ENCODE assay signal across 18 cellular contexts in the genomic region with DNA sequence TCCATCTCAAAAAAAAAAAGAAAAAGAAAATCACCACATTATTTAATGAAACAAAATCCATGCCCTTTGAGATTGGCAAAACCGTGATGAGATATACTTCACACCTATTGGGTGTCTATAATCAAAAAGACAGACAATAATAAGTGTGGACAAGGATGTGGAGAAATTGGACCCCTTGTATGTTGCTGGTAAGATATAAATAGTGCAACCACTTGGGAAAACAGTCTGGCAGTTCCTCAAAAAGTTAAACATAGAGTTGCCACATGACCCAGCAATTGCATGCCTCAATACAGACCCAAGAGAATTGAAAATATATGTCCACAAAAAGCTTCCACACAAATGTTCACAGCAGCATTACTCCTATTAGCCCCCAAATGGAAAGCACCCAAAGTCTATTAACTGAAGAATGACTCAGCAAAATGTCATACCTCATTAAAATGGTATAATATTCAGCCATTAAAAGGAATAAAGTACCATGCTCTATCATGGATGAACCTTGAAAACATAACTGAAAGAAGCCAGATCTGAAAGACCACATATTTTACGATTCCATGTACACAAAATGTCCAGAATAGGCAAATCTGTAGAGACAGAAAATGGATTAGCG. TPM values are rescaled to one million over a fixed set of nuclear protein-coding genes. Genes with fewer than 3 reads are reported as not detected.
DNase-seq lines count a peak whose midpoint lies in the region; ATAC-seq, FAIRE-seq and TF ChIP-seq lines count a peak whose summit lies in the region.
"Had no signal": no experiment of that assay in that cellular context is flagged by ENCODE, and none has a peak within 500 bp of the region (broad histone marks: within the 10 kb centered on the region; RNA-seq: fewer than 3 reads in every experiment).

No MANE protein-coding gene starts in this region.

- H3K4me2 ChIP-seq in A549 (no peak overlapping the region), KMS-11 (no peak overlapping the region)

- H3K27me3 Mint-ChIP-seq in chondrocyte (ENCODE audit: low read depth) = no peaks in the 10 kb centered on the region

- ATAC-seq in A549 (no peak), gastrocnemius medialis (peak in 1 of 2 donors; percentile 41), GM18511 (IDR thresholded peaks at IDR 0.05; ENCODE audit: unreplicated experiment) (no peak), GM21360 (IDR thresholded peaks at IDR 0.05; ENCODE audit: unreplicated experiment) (no peak), GM18909 (IDR thresholded peaks at IDR 0.05; ENCODE audit: poor library complexity, unreplicated experiment) (no peak)

- no peak for TF ChIP-seq EP300 in A549 (IDR thresholded peaks at IDR 0.05)

- H3K36me3 Mint-ChIP-seq in chondrocyte (ENCODE audit: low read depth) = peaks cover 18% of the 10 kb centered on the region
- H3K36me3 Mint-ChIP-seq: CD4-positive, alpha-beta memory T cell had no signal

- 0 out of 3 replicates have a peak, but pooled peaks cover 4% of the 10 kb centered on the region for H3K9me3 ChIP-seq in A549
- H3K9me3 ChIP-seq in gastrocnemius medialis = no peaks in the 10 kb centered on the region
- H3K9me3 ChIP-seq: SJCRH30 had no signal

- H3K79me2 ChIP-seq in KMS-11 (ENCODE audit: insufficient read depth, low read depth) = no peaks in the 10 kb centered on the region

- H3K4me1 Mint-ChIP-seq in chondrocyte (ENCODE audit: low read depth) = peaks cover 56% of the 10 kb centered on the region

- no peak for TF ChIP-seq RAD21 in A549 (conservative IDR thresholded peaks at IDR 0.05 in 1 of 2, IDR thresholded peaks at IDR 0.05 in 1 of 2)

- peak overlapping the region; percentile 24 for H3K27ac Mint-ChIP-seq in chondrocyte (ENCODE audit: unreplicated experiment)
- H3K27ac Mint-ChIP-seq: CD4-positive, alpha-beta memory T cell had no signal

- H2AFZ ChIP-seq in KMS-11 (ENCODE audit: low read depth) = peak overlapping the region; percentile 10; the same call in 1 of the 2 replicates

- H3K9ac ChIP-seq in KMS-11 = no peak overlapping the region

- FAIRE-seq in A549 (lab: Jason Lieb, UNC) = no peak
- FAIRE-seq: G401.6 had no signal

- 85% methylated on average over 3 of the region's 3 CpGs for WGBS in A549 (ENCODE audit: missing lambda C conversion rate)

- H3K27me3 ChIP-seq in KMS-11 (ENCODE audit: insufficient read depth, low read depth) (no peaks in the 10 kb centered on the region), gastrocnemius medialis (no peaks in the 10 kb centered on the region)
- H3K27me3 ChIP-seq: SJCRH30 had no signal

- peak overlapping the region; percentile 15 to 52; a peak in 4 of 6 replicates for H3K27ac ChIP-seq in A549
- no peak overlapping the region for H3K27ac ChIP-seq in KMS-11
- H3K27ac ChIP-seq in gastrocnemius medialis = peak overlapping the region in 3 of 4 donors; percentile 19 to 56 (median 25)
- H3K27ac ChIP-seq: SJCRH30 had no signal

- H3K36me3 ChIP-seq in KMS-11 (ENCODE audit: insufficient read depth) = no peaks in the 10 kb centered on the region
- no peaks in the 10 kb centered on the region for H3K36me3 ChIP-seq in gastrocnemius medialis
- H3K36me3 ChIP-seq: SJCRH30 had no signal

- no peak overlapping the region for H3K4me3 ChIP-seq in A549
- H3K4me3 ChIP-seq in KMS-11 (IDR thresholded peaks at IDR 0.05; ENCODE audit: insufficient read depth, low read depth, low read length) = no peak overlapping the region
- H3K4me3 ChIP-seq in gastrocnemius medialis = no peak overlapping the region
- H3K4me3 ChIP-seq: SJCRH30 had no signal

- TF ChIP-seq CTCF in A549 (IDR thresholded peaks at IDR 0.05) (no peak), KMS-11 (conservative IDR thresholded peaks at IDR 0.05; ENCODE audit: low read depth, low read length) (no peak), chondrocyte (IDR thresholded peaks at IDR 0.05) (no peak), gastrocnemius medialis (IDR thresholded peaks at IDR 0.05 in 4 of 5, conservative IDR thresholded peaks at IDR 0.05 in 1 of 5) (no peak)

- in situ Hi-C loops in gastrocnemius medialis (cut with MboI; ENCODE audit: low sequenced_read_pairs in 4 of 4) = no loop called here

- H3K9me3 Mint-ChIP-seq in chondrocyte (ENCODE audit: low read depth) = peaks cover 6% of the 10 kb centered on the region
- H3K9me3 Mint-ChIP-seq: CD4-positive, alpha-beta memory T cell had no signal

- intact Hi-C loops in gastrocnemius medialis (cut with DNase I; ENCODE audit: low total_unique reads) = no loop called here

- CTCF ChIA-PET in A549 (lab: Yijun Ruan, JAX) = interaction anchor here (0.6 to 20.2 kb wide), 3 partner anchors 18 to 178 kb away, joined by 3 to 303 read pairs (median 3); a partner anchor contains a TSS

- H3K4me3 Mint-ChIP-seq in chondrocyte (ENCODE audit: unreplicated experiment) = no peak overlapping the region
- H3K4me3 Mint-ChIP-seq: CD4-positive, alpha-beta memory T cell had no signal

- H3K4me1 ChIP-seq in A549 (peaks cover 17% of the 10 kb centered on the region), KMS-11 (ENCODE audit: low read depth, poor library complexity, severe bottlenecking) (peaks cover 6% of the 10 kb centered on the region), gastrocnemius medialis (peaks cover 30 to 44% of the 10 kb centered on the region in 2 donors)

- POLR2A ChIA-PET in A549 (lab: Yijun Ruan, JAX) = no interaction called here

- TF ChIP-seq POLR2A in A549 (IDR thresholded peaks at IDR 0.05; ENCODE audit: low read length) (no peak), gastrocnemius medialis (IDR thresholded peaks at IDR 0.05) (no peak)

- no peaks in the 10 kb centered on the region for H4K20me1 ChIP-seq in KMS-11 (ENCODE audit: insufficient read depth)

- DNase-seq in A549 (ENCODE audit: low read depth in 1 of 2, low spot score in 1 of 2) = no peak
- no peak for DNase-seq in chondrocyte (ENCODE audit: low spot score)
- DNase-seq in gastrocnemius medialis = no peak
- DNase-seq in germinal center (ENCODE audit: low spot score) = no peak
- DNase-seq: 8988T; CD4-positive, alpha-beta memory T cell; DMS79 treated with DMSO at 0.1 percent for 48 hours; KG1; NCI-H1048; NCI-H1436 treated with DMSO at 0.1 percent for 48 hours; NCI-H2107; NCI-H446; SJCRH30 had no signal

TF ChIP-seq in A549, 52 proteins besides CTCF, POLR2A, EP300 and RAD21 (continues in another document):
- TF ChIP-seq NPAS2 (CRISPR knock-in tag; IDR thresholded peaks at IDR 0.05; ENCODE audit: borderline replicate concordance) = no peak
- TF ChIP-seq ZNF302 (CRISPR knock-in tag; IDR thresholded peaks at IDR 0.05) = no peak
- TF ChIP-seq NR3C1 (IDR thresholded peaks at IDR 0.05) = no peak
- no peak for TF ChIP-seq EHF (CRISPR knock-in tag; IDR thresholded peaks at IDR 0.05)
- no peak for TF ChIP-seq BHLHE40 (IDR thresholded peaks at IDR 0.05; ENCODE audit: low read depth, low read length)
- no peak for TF ChIP-seq HOXA7 (CRISPR knock-in tag; IDR thresholded peaks at IDR 0.05)
- no peak for TF ChIP-seq RARB (CRISPR knock-in tag; IDR thresholded peaks at IDR 0.05)
- peak; percentile 14 for TF ChIP-seq ZFP36 (IDR thresholded peaks at IDR 0.05; ENCODE audit: borderline replicate concordance, partially characterized antibody)
- TF ChIP-seq, protein P1, sequence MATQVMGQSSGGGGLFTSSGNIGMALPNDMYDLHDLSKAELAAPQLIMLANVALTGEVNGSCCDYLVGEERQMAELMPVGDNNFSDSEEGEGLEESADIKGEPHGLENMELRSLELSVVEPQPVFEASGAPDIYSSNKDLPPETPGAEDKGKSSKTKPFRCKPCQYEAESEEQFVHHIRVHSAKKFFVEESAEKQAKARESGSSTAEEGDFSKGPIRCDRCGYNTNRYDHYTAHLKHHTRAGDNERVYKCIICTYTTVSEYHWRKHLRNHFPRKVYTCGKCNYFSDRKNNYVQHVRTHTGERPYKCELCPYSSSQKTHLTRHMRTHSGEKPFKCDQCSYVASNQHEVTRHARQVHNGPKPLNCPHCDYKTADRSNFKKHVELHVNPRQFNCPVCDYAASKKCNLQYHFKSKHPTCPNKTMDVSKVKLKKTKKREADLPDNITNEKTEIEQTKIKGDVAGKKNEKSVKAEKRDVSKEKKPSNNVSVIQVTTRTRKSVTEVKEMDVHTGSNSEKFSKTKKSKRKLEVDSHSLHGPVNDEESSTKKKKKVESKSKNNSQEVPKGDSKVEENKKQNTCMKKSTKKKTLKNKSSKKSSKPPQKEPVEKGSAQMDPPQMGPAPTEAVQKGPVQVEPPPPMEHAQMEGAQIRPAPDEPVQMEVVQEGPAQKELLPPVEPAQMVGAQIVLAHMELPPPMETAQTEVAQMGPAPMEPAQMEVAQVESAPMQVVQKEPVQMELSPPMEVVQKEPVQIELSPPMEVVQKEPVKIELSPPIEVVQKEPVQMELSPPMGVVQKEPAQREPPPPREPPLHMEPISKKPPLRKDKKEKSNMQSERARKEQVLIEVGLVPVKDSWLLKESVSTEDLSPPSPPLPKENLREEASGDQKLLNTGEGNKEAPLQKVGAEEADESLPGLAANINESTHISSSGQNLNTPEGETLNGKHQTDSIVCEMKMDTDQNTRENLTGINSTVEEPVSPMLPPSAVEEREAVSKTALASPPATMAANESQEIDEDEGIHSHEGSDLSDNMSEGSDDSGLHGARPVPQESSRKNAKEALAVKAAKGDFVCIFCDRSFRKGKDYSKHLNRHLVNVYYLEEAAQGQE (IDR thresholded peaks at IDR 0.05) = no peak

RNA-seq across cellular contexts. Expression of a gene that starts 24.3 kb away (rescaled TPM):
- polyA plus RNA-seq in A549 (2011; rRNA removed) (0.03 TPM in 1 of 2 replicates, not detected in the other), A549 (2017; fragmentation: RNase III; extraction: RNeasy Plus Mini Kit Qiagen cat#74134 plus additional on column Dnase treatment) (not detected in 3 replicates)
- not detected in 2 replicates for polyA plus RNA-seq in A549 (2012; cell fraction: cytosol; rRNA removed)
- polyA plus RNA-seq in A549 (2012; cell fraction: nucleus; rRNA removed) = 0.04 TPM in 1 of 2 replicates, not detected in the other
- not detected in 2 replicates for polyA minus RNA-seq in A549 (2011; rRNA and poly(A)+ RNA removed)
- total RNA-seq in chondrocyte (17.7 to 83.6 TPM (median 80.5 TPM) in 3 replicates), gastrocnemius medialis (10 to 100 TPM; 12.8 to 39.5 (median 22.6) TPM)
- total RNA-seq: CD4-positive, alpha-beta memory T cell; SJCRH30 had no signal
- polyA plus RNA-seq: CD4-positive, alpha-beta memory T cell had no signal

RNA-seq across cellular contexts. Expression of a gene that starts 33.2 kb away (rescaled TPM):
- polyA plus RNA-seq in A549 (2011; rRNA removed) (96.2 and 127 TPM in 2 replicates), A549 (2017; fragmentation: RNase III; extraction: RNeasy Plus Mini Kit Qiagen cat#74134 plus additional on column Dnase treatment) (133 to 142 TPM (median 134 TPM) in 3 replicates)
- polyA plus RNA-seq in A549 (2012; cell fraction: cytosol; rRNA removed) = 42.6 and 45.1 TPM in 2 replicates
- polyA plus RNA-seq in A549 (2012; cell fraction: nucleus; rRNA removed) = 16.6 and 35.3 TPM in 2 replicates
- 40.2 and 41.1 TPM in 2 replicates for polyA minus RNA-seq in A549 (2011; rRNA and poly(A)+ RNA removed)
- total RNA-seq in chondrocyte (62.5 to 69.6 TPM (median 68.5 TPM) in 3 replicates), gastrocnemius medialis (10 to 100 TPM; 33.6 to 67.6 (median 43.3) TPM)

RNA-seq across cellular contexts. Expression of a gene that starts 33.4 kb away (rescaled TPM):
- polyA plus RNA-seq in A549 (2011; rRNA removed) (10.0 and 13.8 TPM in 2 replicates), A549 (2017; fragmentation: RNase III; extraction: RNeasy Plus Mini Kit Qiagen cat#74134 plus additional on column Dnase treatment) (10.6 to 15.0 TPM (median 14.4 TPM) in 3 replicates)
- polyA plus RNA-seq in A549 (2012; cell fraction: cytosol; rRNA removed) = 14.8 and 20.2 TPM in 2 replicates
- 14.9 and 15.3 TPM in 2 replicates for polyA plus RNA-seq in A549 (2012; cell fraction: nucleus; rRNA removed)
- 10.2 and 18.1 TPM in 2 replicates for polyA minus RNA-seq in A549 (2011; rRNA and poly(A)+ RNA removed)
- total RNA-seq in chondrocyte (29.7 to 39.1 TPM (median 37.7 TPM) in 3 replicates), gastrocnemius medialis (100 to 1,000 TPM in 2 of 4 donors, 10 to 100 TPM in 2; 76.6 to 384 (median 229) TPM)
